Comparison of ENCODE assay signal across 8 cellular contexts in genomic region chr16:19700319-19700781, GRCh38. TPM values are rescaled to one million over a fixed set of nuclear protein-coding genes. Genes with fewer than 3 reads are reported as not detected.
A peak's percentile ranks its signal among the peaks of the same experiment; 100 is the strongest.
DNase-seq lines count a peak whose midpoint lies in the region; ATAC-seq and TF ChIP-seq lines count a peak whose summit lies in the region.

No MANE protein-coding gene starts in this region.

- peaks cover 8 to 42% (median 22%) of the 10 kb centered on the region in 3 donors for H3K36me3 Mint-ChIP-seq in immature natural killer cell

- POLR2A ChIA-PET in AG04450 (lab: Yijun Ruan, JAX), result interaction anchor here (0.6 kb wide), 1 partner anchor 19 kb away, joined by 4 read pairs; no protein-coding TSS in a partner anchor

- intact Hi-C loops in mucosa of descending colon (cut with DNase I, micrococcal nuclease), result no loop called here

- DNase-seq in AG04450 (ENCODE audit: low read depth, low spot score) (no peak), HPDE6-E6E7 (ENCODE audit: extremely low spot score) (peak; percentile 63), caudate nucleus (lab: John Stamatoyannopoulos, UW) (peak in 3 of 61 donors; percentile 5 to 14 (median 12)), mucosa of descending colon (peak; percentile 50 to 67 (median 65)), immature natural killer cell (no peak)
- no peak for DNase-seq in NK-92 treated with Interleukin-12 subunit alpha and Interleukin-12 subunit beta, amount 100 ng/mL, for 24 hours (lab: John Stamatoyannopoulos, UW)

- H3K27ac Mint-ChIP-seq in immature natural killer cell, result peak overlapping the region in 1 of 6 donors; percentile 34

- CTCF ChIA-PET in AG04450 (lab: Charles Lee), result interaction anchor here (1.6 to 2.2 kb wide), 2 partner anchors 186 to 207 kb away, joined by 5 read pairs; no protein-coding TSS in a partner anchor

- no peaks in the 10 kb centered on the region for H3K27me3 ChIP-seq in AG04450 (ENCODE audit: control insufficient read depth, insufficient read depth, low read length)

- peaks cover 24 to 25% of the 10 kb centered on the region in 2 donors for H3K4me1 Mint-ChIP-seq in immature natural killer cell

- H3K27ac ChIP-seq in AG04450 (ENCODE audit: low read depth, low read length) (peak overlapping the region; percentile 31), caudate nucleus (ENCODE audit: low read depth, low read length) (peak overlapping the region; percentile 90)

- H3K9me3 Mint-ChIP-seq in immature natural killer cell, result no peaks in the 10 kb centered on the region

- TF ChIP-seq CTCF in AG04450 (IDR thresholded peaks at IDR 0.05; ENCODE audit: low read depth, low read length), result no peak
- TF ChIP-seq CTCF in mucosa of descending colon (IDR thresholded peaks at IDR 0.05), result no peak

- ATAC-seq in mucosa of descending colon (peak; percentile 71), GM21381 (IDR thresholded peaks at IDR 0.05; ENCODE audit: unreplicated experiment) (no peak), HG02870 (IDR thresholded peaks at IDR 0.05; ENCODE audit: unreplicated experiment) (no peak)

- peaks cover 3% of the 10 kb centered on the region for H3K36me3 ChIP-seq in mucosa of descending colon (ENCODE audit: low read depth)

- H3K9me3 ChIP-seq in AG04450 (ENCODE audit: control insufficient read depth, insufficient read depth, low read length), result peaks cover 8% of the 10 kb centered on the region; the same call in 1 of the 2 replicates
- H3K9me3 ChIP-seq in mucosa of descending colon, result no peaks in the 10 kb centered on the region

- peaks cover 53% of the 10 kb centered on the region for H3K4me1 ChIP-seq in mucosa of descending colon (ENCODE audit: low read depth)

- no peak overlapping the region for H3K4me3 Mint-ChIP-seq in immature natural killer cell

- H3K27me3 Mint-ChIP-seq in immature natural killer cell (ENCODE audit: low read depth in 3 of 3), result peaks cover 0 to 1% (median 0%) of the 10 kb centered on the region in 3 donors

- H3K4me3 ChIP-seq in AG04450 (ENCODE audit: low read depth, low read length) (no peak overlapping the region), mucosa of descending colon (no peak overlapping the region)

RNA-seq across cellular contexts. Expression of gene KNOP1, which starts 17.7 kb away (rescaled TPM):
- polyA plus RNA-seq in AG04450 (2011; rRNA removed) (11.5 and 14.9 TPM in 2 replicates), immature natural killer cell (1 to 10 TPM; 2.8 to 9.3 (median 3.6) TPM)
- polyA minus RNA-seq in AG04450 (2011; rRNA and poly(A)+ RNA removed), result 7.8 and 9.4 TPM in 2 replicates
- 10 to 100 TPM; 13.1 to 23.5 (median 20.7) TPM for total RNA-seq in mucosa of descending colon

RNA-seq across cellular contexts. Expression of gene IQCK, which starts 17.7 kb away (rescaled TPM):
- polyA plus RNA-seq in AG04450 (2011; rRNA removed), result 13.8 and 18.0 TPM in 2 replicates
- 4.6 and 12.1 TPM in 2 replicates for polyA minus RNA-seq in AG04450 (2011; rRNA and poly(A)+ RNA removed)
- 10 to 100 TPM in 2 of 3 donors, 1 to 10 TPM in 1; 9.1 to 14.0 (median 12.0) TPM for total RNA-seq in mucosa of descending colon
- 1 to 10 TPM in 1 of 3 donors, under 1 TPM in 1, not detected in 1; 0.95 to 3.5 TPM for polyA plus RNA-seq in immature natural killer cell

Comparison
In these comparisons a context has a peak if more than half of its experiments do, and no peak if none do; other contexts are left out.
1. DNase-seq: peak in HPDE6-E6E7 (single experiment) and mucosa of descending colon (3 of 3); none in AG04450 (single experiment), immature natural killer cell (0 of 3) and NK-92 treated with Interleukin-12 subunit alpha and Interleukin-12 subunit beta, amount 100 ng/mL, for 24 hours (single experiment).